Comparison of ENCODE assay signal across 17 cellular contexts in the genomic region with DNA sequence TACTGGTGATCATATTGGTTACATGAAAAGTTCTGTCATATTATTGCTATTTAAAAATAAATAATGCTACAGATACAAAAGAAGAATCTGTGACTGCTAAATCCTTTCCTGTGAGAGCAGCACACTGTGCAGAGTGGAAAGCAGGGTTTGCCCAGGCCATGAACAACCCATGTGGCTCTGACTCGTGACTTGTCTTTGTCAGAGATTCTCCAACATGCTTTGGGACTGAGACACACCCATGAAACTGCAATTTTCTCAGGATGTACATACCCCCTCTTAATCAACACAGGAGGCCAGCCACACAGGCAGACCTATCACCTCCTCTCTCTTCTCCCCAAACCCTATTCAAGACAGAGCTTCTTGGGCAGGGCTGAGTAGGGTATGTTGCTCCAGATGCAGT.
A peak's percentile ranks its signal among the peaks of the same experiment; 100 is the strongest.
DNase-seq lines count a peak whose midpoint lies in the region; TF ChIP-seq lines count a peak whose summit lies in the region.
"Had no signal": no experiment of that assay in that cellular context is flagged by ENCODE, and none has a peak within 500 bp of the region (broad histone marks: within the 10 kb centered on the region; RNA-seq: fewer than 3 reads in every experiment).

No MANE protein-coding gene starts in this region.

- H3K27ac ChIP-seq in neuronal stem cell (replicated peaks; ENCODE audit: low read length) (no peak overlapping the region), tibial nerve (no peak overlapping the region)
- H3K27ac ChIP-seq: BLaER1 had no signal

- H4K91ac ChIP-seq in neuronal stem cell (ENCODE audit: low read depth, low read length, poor library complexity): no peak overlapping the region

- H2BK15ac ChIP-seq in neuronal stem cell (ENCODE audit: low read length): no peak overlapping the region

- no peak overlapping the region for H2AFZ ChIP-seq in neuronal stem cell (ENCODE audit: low read length)

- H3K4me1 ChIP-seq in neuronal stem cell (ENCODE audit: control insufficient read depth in 2 of 2, insufficient read depth in 1 of 2, low read depth in 1 of 2, low read length in 2 of 2): no peaks in the 10 kb centered on the region
- no peaks in the 10 kb centered on the region for H3K4me1 ChIP-seq in tibial nerve
- H3K4me1 ChIP-seq: BLaER1 had no signal

- no peak overlapping the region for H3K4me2 ChIP-seq in neuronal stem cell (ENCODE audit: insufficient read depth, low read length, poor library complexity, severe bottlenecking)
- H3K4me2 ChIP-seq: BLaER1 had no signal

- H2BK5ac ChIP-seq in neuronal stem cell (ENCODE audit: low read length): no peak overlapping the region

- no peak overlapping the region for H4K8ac ChIP-seq in neuronal stem cell (ENCODE audit: low read depth, low read length)

- no peaks in the 10 kb centered on the region for H3K36me3 ChIP-seq in neuronal stem cell (replicated peaks in 1 of 2; ENCODE audit: control insufficient read depth in 2 of 2, insufficient read depth in 2 of 2, low read length in 2 of 2)
- H3K36me3 ChIP-seq in tibial nerve: no peaks in the 10 kb centered on the region
- H3K36me3 ChIP-seq: BLaER1 had no signal

- H2BK120ac ChIP-seq in neuronal stem cell (ENCODE audit: low read depth, low read length): no peak overlapping the region

- no peak overlapping the region for H3K4ac ChIP-seq in neuronal stem cell (ENCODE audit: low read length)

- H3K4me3 ChIP-seq in epithelial cell of esophagus (ENCODE audit: low read length) (no peak overlapping the region), neuronal stem cell (ENCODE audit: low read length in 2 of 2) (no peak overlapping the region), tibial nerve (no peak overlapping the region)
- H3K4me3 ChIP-seq: BLaER1, K562 had no signal

- TF ChIP-seq EP300 in tibial nerve (IDR thresholded peaks at IDR 0.05): no peak

- TF ChIP-seq CTCF in epithelial cell of esophagus (IDR thresholded peaks at IDR 0.05; ENCODE audit: insufficient read depth, low read depth, low read length, missing control alignments): no peak
- no peak for TF ChIP-seq CTCF in tibial nerve (IDR thresholded peaks at IDR 0.05)

- DNase-seq in AG20443 (ENCODE audit: low spot score) (peak; percentile 52), HS-5 (ENCODE audit: low read depth) (peak; percentile 28), epithelial cell of esophagus (ENCODE audit: low read depth) (peak; percentile 56), neuronal stem cell (ENCODE audit: low spot score) (no peak), globus pallidus (ENCODE audit: low spot score) (no peak), tibial nerve (ENCODE audit: low spot score in 2 of 2) (no peak), COLO668 (lab: John Stamatoyannopoulos, UW; ENCODE audit: unreplicated experiment) (no peak)
- DNase-seq: ACHN; CD8-positive, alpha-beta memory T cell; HCEC 1CT; NCI-H1092 treated with DMSO at 0.1 percent for 48 hours; NCI-H1694 treated with DMSO at 0.1 percent for 48 hours; NCI-H446 treated with DMSO at 0.1 percent for 48 hours; NCI-H82; SIG-M5 had no signal

- H3K9me3 ChIP-seq in neuronal stem cell (replicated peaks in 1 of 2; ENCODE audit: control insufficient read depth in 2 of 2, insufficient read depth in 1 of 2, low read depth in 1 of 2, low read length in 2 of 2) (no peaks in the 10 kb centered on the region), tibial nerve (peaks cover 0 to 4% (median 0%) of the 10 kb centered on the region in 4 donors)
- H3K9me3 ChIP-seq: BLaER1 had no signal

- WGBS in neuronal stem cell (ENCODE audit: extremely low coverage in 2 of 2, insufficient read length in 2 of 2, insufficient replicate concordance in 1 of 2), 2 donors: no CpG with 5 or more reads among the region's 1 CpG
- WGBS in tibial nerve, 2 donors: 55 to 57% methylated on average over 1 of the region's 1 CpG

- no peak overlapping the region for H2AK5ac ChIP-seq in neuronal stem cell (ENCODE audit: low read depth, low read length)

- no peak overlapping the region for H3K9ac ChIP-seq in neuronal stem cell (ENCODE audit: low read depth, low read length, poor library complexity)
- H3K9ac ChIP-seq: BLaER1 had no signal

- H3K23ac ChIP-seq in neuronal stem cell (ENCODE audit: low read depth, low read length, poor library complexity): no peak overlapping the region

- no peak for TF ChIP-seq POLR2A in tibial nerve (IDR thresholded peaks at IDR 0.05)

- H3K18ac ChIP-seq in neuronal stem cell (ENCODE audit: low read length): peak overlapping the region; percentile 29

- H3K79me1 ChIP-seq in neuronal stem cell (ENCODE audit: low read depth, low read length): no peaks in the 10 kb centered on the region

- no peak overlapping the region for H3K14ac ChIP-seq in neuronal stem cell (ENCODE audit: low read length)

- no peak overlapping the region for H2BK12ac ChIP-seq in neuronal stem cell (ENCODE audit: low read length)

- H3K27me3 ChIP-seq in neuronal stem cell (ENCODE audit: control insufficient read depth in 3 of 3, insufficient read depth in 3 of 3, low read depth in 1 of 3, low read length in 3 of 3): no peaks in the 10 kb centered on the region
- H3K27me3 ChIP-seq in tibial nerve: no peaks in the 10 kb centered on the region
- H3K27me3 ChIP-seq: BLaER1 had no signal

Comparison
In these comparisons a context has a peak if more than half of its experiments do, and no peak if none do; other contexts are left out.
1. DNase-seq: peak in AG20443 (single experiment), HS-5 (single experiment) and epithelial cell of esophagus (single experiment); none in neuronal stem cell (single experiment), globus pallidus (single experiment), tibial nerve (0 of 2) and COLO668 (single experiment).